In genomic region chr4:31370866-31371465, GRCh38 we compare ENCODE assay signal across 8 cellular contexts.
DNase-seq lines count a peak whose midpoint lies in the region; ATAC-seq and TF ChIP-seq lines count a peak whose summit lies in the region.

No MANE protein-coding gene starts in this region.

- H3K4me1 ChIP-seq in endodermal cell (ENCODE audit: control insufficient read depth, insufficient read depth, low read length), result no peaks in the 10 kb centered on the region

- no peaks in the 10 kb centered on the region for H3K27me3 ChIP-seq in GM06990 (replicated peaks; ENCODE audit: control insufficient read depth, insufficient read depth, low read length)
- H3K27me3 ChIP-seq in HL-60 (ENCODE audit: insufficient read depth, poor library complexity, severe bottlenecking), result no peaks in the 10 kb centered on the region
- no peaks in the 10 kb centered on the region for H3K27me3 ChIP-seq in endodermal cell (ENCODE audit: control insufficient read depth, insufficient read depth, low read length, poor library complexity, severe bottlenecking)

- H3K9me3 ChIP-seq in endodermal cell (ENCODE audit: control insufficient read depth, low read length), result peaks cover 7% of the 10 kb centered on the region

- H3K27ac Mint-ChIP-seq in endodermal cell, result no peak overlapping the region

- no peak overlapping the region for H3K9ac ChIP-seq in endodermal cell (ENCODE audit: extremely low read depth, low read length, poor library complexity, severe bottlenecking)

- H3K4me3 Mint-ChIP-seq in endodermal cell, result no peak overlapping the region

- 68% methylated on average over 3 of the region's 3 CpGs; no CpG with 5 or more reads in 1 of the 2 experiments for WGBS in endodermal cell (ENCODE audit: insufficient coverage in 1 of 2, insufficient read length in 1 of 2), 2 experiments

- no peaks in the 10 kb centered on the region for H3K36me3 ChIP-seq in GM06990 (ENCODE audit: control insufficient read depth, insufficient read depth, low read length)
- H3K36me3 ChIP-seq in endodermal cell (ENCODE audit: control insufficient read depth, insufficient read depth, low read length), result no peaks in the 10 kb centered on the region

- peaks cover 10% of the 10 kb centered on the region for H3K9me3 Mint-ChIP-seq in endodermal cell

- DNase-seq in GM06990 (ENCODE audit: extremely low read depth, insufficient read length) (no peak), HL-60 (ENCODE audit: low read depth in 1 of 2, low spot score in 1 of 2) (peak; percentile 13 to 17), OCI-M1 (lab: John Stamatoyannopoulos, UW) (peak; percentile 74), endodermal cell (no peak), myocyte (ENCODE audit: low read depth) (peak; percentile 59), NCI-H187 treated with DMSO at 0.1 percent for 48 hours (lab: John Stamatoyannopoulos, UW) (no peak)
- no peak for DNase-seq in activated CD8-positive, alpha-beta memory T cell treated with anti-CD3 and anti-CD28 coated beads, Interleukin-2, amount 50 U/mL, for 4 hours

- H3K4me3 ChIP-seq in GM06990 (replicated peaks; ENCODE audit: low read depth, low read length) (no peak overlapping the region), HL-60 (replicated peaks; ENCODE audit: insufficient read depth, low read length) (no peak overlapping the region), endodermal cell (ENCODE audit: low read length) (no peak overlapping the region)

- peak; percentile 93 for ATAC-seq in GM21515 (IDR thresholded peaks at IDR 0.05; ENCODE audit: unreplicated experiment)

- TF ChIP-seq CTCF in GM06990 (IDR thresholded peaks at IDR 0.05; ENCODE audit: insufficient read depth, low read length, poor library complexity, severe bottlenecking), result peak; percentile 66
- peak; percentile 60 for TF ChIP-seq CTCF in HL-60 (IDR thresholded peaks at IDR 0.05; ENCODE audit: insufficient read depth, low read length)
- peak; percentile 85 for TF ChIP-seq CTCF in endodermal cell (conservative IDR thresholded peaks at IDR 0.05)

- H3K36me3 Mint-ChIP-seq in endodermal cell (ENCODE audit: low read depth), result no peaks in the 10 kb centered on the region

- no peak overlapping the region for H3K27ac ChIP-seq in HL-60 (replicated peaks)
- H3K27ac ChIP-seq in endodermal cell (ENCODE audit: low read depth, low read length), result no peak overlapping the region

- H3K27me3 Mint-ChIP-seq in endodermal cell (ENCODE audit: insufficient read depth), result no peaks in the 10 kb centered on the region

- no peaks in the 10 kb centered on the region for H3K4me1 Mint-ChIP-seq in endodermal cell

Comparison
In these comparisons a context has a peak if more than half of its experiments do, and no peak if none do; other contexts are left out.
1. DNase-seq: peak in HL-60 (2 of 2), OCI-M1 (single experiment) and myocyte (single experiment); none in GM06990 (single experiment), endodermal cell (single experiment), NCI-H187 treated with DMSO at 0.1 percent for 48 hours (single experiment) and activated CD8-positive, alpha-beta memory T cell treated with anti-CD3 and anti-CD28 coated beads, Interleukin-2, amount 50 U/mL, for 4 hours (single experiment).
2. Peak in every context shown above with its lines, with median percentiles within 50 percentile points of each other: CTCF ChIP-seq.